Comparison of ENCODE assay signal across 32 cellular contexts in the genomic region with DNA sequence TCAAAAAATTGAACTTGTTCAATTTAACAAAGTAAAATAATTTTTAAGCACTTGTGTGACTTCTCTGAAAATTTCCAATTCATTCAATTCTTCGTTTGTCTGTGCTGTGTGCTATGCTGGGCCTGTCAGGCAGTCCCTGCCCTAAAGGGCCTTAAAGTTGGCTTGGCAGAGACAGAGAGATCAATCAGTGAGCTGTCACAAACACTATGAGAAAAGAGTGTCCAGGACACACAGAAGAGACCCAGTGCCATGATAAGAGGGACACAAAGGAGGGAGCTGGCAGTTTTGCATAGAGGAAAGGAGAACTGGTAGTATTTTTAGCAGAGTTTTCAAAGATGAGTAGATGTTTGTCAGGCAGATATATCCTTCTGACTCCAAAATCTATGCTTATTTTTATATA.
"Had no signal": no experiment of that assay in that cellular context is flagged by ENCODE, and none has a peak within 500 bp of the region (broad histone marks: within the 10 kb centered on the region; RNA-seq: fewer than 3 reads in every experiment).

No MANE protein-coding gene starts in this region.

- H3K27me3 ChIP-seq: MG63, SJSA1 had no signal

- DNase-seq: activated B cell treated with CpG ODN at 0.5 μM for 24 hours; activated CD4-positive, alpha-beta memory T cell treated with anti-CD3 and anti-CD28 coated beads for 36 hours; activated CD4-positive, alpha-beta T cell treated with anti-CD3 and anti-CD28 coated beads for 4 hours; activated CD4-positive, alpha-beta T cell treated with anti-CD3 and anti-CD28 coated beads, Interleukin-2, amount 50 U/mL, for 1 hour; activated CD4-positive, CD25-positive, alpha-beta regulatory T cell treated with anti-CD3 and anti-CD28 coated beads, Interleukin-2, amount 50 U/mL, for 72 hours; activated CD8-positive, alpha-beta memory T cell treated with anti-CD3 and anti-CD28 coated beads, Interleukin-2, amount 50 U/mL, for 4 hours; activated naive CD4-positive, alpha-beta T cell treated with anti-CD3 and anti-CD28 coated beads, Interleukin-2, amount 10 ng/mL, durations not matched to agents 7 days and 5 days; activated naive CD8-positive, alpha-beta T cell treated with anti-CD3 and anti-CD28 coated beads, Interleukin-2, amount 50 U/mL, for 24 hours; activated T-cell treated with anti-CD3 and anti-CD28 coated beads for 4 hours; activated T-cell treated with anti-CD3 and anti-CD28 coated beads, Interleukin-2, amount 50 U/mL, for 4 hours; anterior cingulate cortex; Kasumi-1; KG1; MG63; MV-4-11; NCI-H1092; NCI-H1436 treated with DMSO at 0.1 percent for 48 hours; NCI-H1694 treated with DMSO at 0.1 percent for 48 hours; NCI-H2029 treated with DMSO at 0.1 percent for 48 hours; NCI-H2107; NCI-H226; NCI-H446 treated with DMSO at 0.1 percent for 48 hours; NCI-H524 treated with DMSO at 0.1 percent for 48 hours; PC-9; SHP77 treated with DMSO at 0.1 percent for 48 hours; SW 1271; T-helper 1 cell; T-helper 2 cell; T-helper 9 cell had no signal

- FAIRE-seq: bronchial epithelial cell had no signal

- H3K27ac ChIP-seq: PC-9, SJSA1, VCaP had no signal

- H3K4me1 ChIP-seq: SJSA1 had no signal

- ATAC-seq: activated naive CD8-positive, alpha-beta T cell treated with anti-CD3 and anti-CD28 coated beads, Interleukin-2, amount 50 U/mL, for 24 hours; activated T-cell treated with anti-CD3 and anti-CD28 coated beads, Interleukin-2, amount 50 U/mL, for 4 hours had no signal

- H3K4me2 ChIP-seq: PC-9 had no signal

- H3K36me3 ChIP-seq: MG63, SJSA1 had no signal

- H3K4me3 ChIP-seq: MG63, PC-9, SJSA1 had no signal

- H3K9me3 ChIP-seq: MG63, SJSA1 had no signal

- H2AFZ ChIP-seq: PC-9 had no signal
